ENCODE assay signal across 9 cellular contexts in the genomic region with DNA sequence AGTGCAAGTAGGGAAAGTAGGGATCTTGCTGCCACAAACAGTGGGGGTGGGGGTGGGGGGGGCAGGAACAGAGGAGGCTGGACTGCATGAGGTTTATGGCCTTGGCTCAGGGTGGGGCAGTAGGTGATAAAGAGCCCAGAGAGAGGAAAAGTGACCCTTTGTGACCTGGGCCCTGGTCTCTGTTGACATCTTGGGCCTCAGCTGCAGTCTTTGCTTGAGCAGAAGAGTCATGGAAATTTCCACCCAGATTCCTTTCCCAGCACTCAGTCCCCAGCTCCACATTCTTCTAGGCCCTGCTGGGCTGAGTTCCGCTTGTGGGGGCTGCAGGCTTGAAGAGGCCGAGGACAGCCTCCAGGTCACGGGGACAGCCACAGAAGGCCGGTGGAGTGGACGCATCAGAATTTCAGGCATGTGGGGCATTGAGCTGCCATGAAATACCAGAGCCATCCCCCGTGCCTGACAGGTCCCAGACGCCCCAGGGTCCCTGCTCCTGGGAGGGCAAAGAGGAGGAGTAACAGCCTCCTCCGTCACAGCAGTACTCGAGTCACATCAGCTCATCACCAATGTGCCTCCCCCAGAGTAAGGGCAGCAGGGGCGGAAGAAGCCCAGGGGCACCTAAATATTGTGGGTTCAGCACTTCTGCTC. TPM values are rescaled to one million over a fixed set of nuclear protein-coding genes. Genes with fewer than 3 reads are reported as not detected.
DNase-seq lines count a peak whose midpoint lies in the region; ATAC-seq and TF ChIP-seq lines count a peak whose summit lies in the region.
"Had no signal": no experiment of that assay in that cellular context is flagged by ENCODE, and none has a peak within 500 bp of the region (broad histone marks: within the 10 kb centered on the region; RNA-seq: fewer than 3 reads in every experiment).

No MANE protein-coding gene starts in this region.

- H3K4me1 ChIP-seq in stomach smooth muscle (ENCODE audit: control insufficient read depth, insufficient read depth, low read length): peaks cover 94% of the 10 kb centered on the region

- TF ChIP-seq CTCF in HFFc6 (IDR thresholded peaks at IDR 0.05): no peak
- no peak for TF ChIP-seq CTCF in cardiac fibroblast (IDR thresholded peaks at IDR 0.05; ENCODE audit: low read depth, low read length)

- H3K4me3 ChIP-seq in cardiac fibroblast (replicated peaks in 1 of 2; ENCODE audit: low read depth in 2 of 2, low read length in 2 of 2) (no peak overlapping the region), stomach smooth muscle (ENCODE audit: low read length in 2 of 2) (peak overlapping the region; percentile 9 to 52)

- H3K9me3 ChIP-seq in stomach smooth muscle (ENCODE audit: control insufficient read depth in 2 of 2, low read length in 2 of 2): no peaks in the 10 kb centered on the region

- peak overlapping the region; percentile 81 for H3K4me3 Mint-ChIP-seq in HFFc6
- no peak overlapping the region for H3K4me3 Mint-ChIP-seq in activated CD4-positive, alpha-beta memory T cell treated with anti-CD3 and anti-CD28 coated beads, Interleukin-2, amount 10 ng/mL, durations not matched to agents 7 days and 5 days
- H3K4me3 Mint-ChIP-seq: activated B cell treated with CpG ODN at 0.5 μM for 24 hours had no signal

- DNase-seq in HFFc6: peak; percentile 98
- peak; percentile 86 to 89 for DNase-seq in cardiac fibroblast (ENCODE audit: low read depth in 2 of 2)
- DNase-seq in activated CD4-positive, alpha-beta memory T cell treated with anti-CD3 and anti-CD28 coated beads, Interleukin-2, amount 10 ng/mL, durations not matched to agents 7 days and 5 days: no peak
- DNase-seq in 8988T: no peak
- DNase-seq: activated B cell treated with CpG ODN at 0.5 μM for 24 hours had no signal

- POLR2A ChIA-PET in activated CD4-positive, alpha-beta memory T cell treated with anti-CD3 and anti-CD28 coated beads, Interleukin-2, amount 10 ng/mL, durations not matched to agents 7 days and 5 days (lab: Charles Lee): interaction anchor here (0.7 to 28.9 kb wide), 4 partner anchors 7 to 68 kb away, joined by 3 to 6840 read pairs (median 1583); a partner anchor contains a TSS

- peak overlapping the region; percentile 86 to 90 for H3K9ac ChIP-seq in stomach smooth muscle (ENCODE audit: low read length in 2 of 2)

- no peaks in the 10 kb centered on the region for H3K36me3 Mint-ChIP-seq in HFFc6 (ENCODE audit: low read depth)
- H3K36me3 Mint-ChIP-seq in activated CD4-positive, alpha-beta memory T cell treated with anti-CD3 and anti-CD28 coated beads, Interleukin-2, amount 10 ng/mL, durations not matched to agents 7 days and 5 days (ENCODE audit: low read depth): no peaks in the 10 kb centered on the region

- peaks cover 17% of the 10 kb centered on the region for H3K27me3 Mint-ChIP-seq in HFFc6 (ENCODE audit: insufficient read depth)
- H3K27me3 Mint-ChIP-seq in activated CD4-positive, alpha-beta memory T cell treated with anti-CD3 and anti-CD28 coated beads, Interleukin-2, amount 10 ng/mL, durations not matched to agents 7 days and 5 days: no peaks in the 10 kb centered on the region
- H3K27me3 Mint-ChIP-seq: activated B cell treated with CpG ODN at 0.5 μM for 24 hours had no signal

- H3K36me3 ChIP-seq in stomach smooth muscle (ENCODE audit: control insufficient read depth in 2 of 2, insufficient read depth in 2 of 2, low read length in 2 of 2): no peaks in the 10 kb centered on the region

- peak overlapping the region; percentile 99 for H3K27ac Mint-ChIP-seq in HFFc6
- H3K27ac Mint-ChIP-seq in activated CD4-positive, alpha-beta memory T cell treated with anti-CD3 and anti-CD28 coated beads, Interleukin-2, amount 10 ng/mL, durations not matched to agents 7 days and 5 days: no peak overlapping the region

- H3K27me3 ChIP-seq in layer of hippocampus (ENCODE audit: control insufficient read depth, insufficient read depth, low read length): peaks cover 4% of the 10 kb centered on the region
- no peaks in the 10 kb centered on the region for H3K27me3 ChIP-seq in stomach smooth muscle (ENCODE audit: control insufficient read depth in 1 of 2, insufficient read depth in 2 of 2, low read length in 2 of 2)

- H3K4me1 Mint-ChIP-seq in HFFc6 (ENCODE audit: low read depth): peaks cover 94% of the 10 kb centered on the region
- peaks cover 41% of the 10 kb centered on the region for H3K4me1 Mint-ChIP-seq in activated CD4-positive, alpha-beta memory T cell treated with anti-CD3 and anti-CD28 coated beads, Interleukin-2, amount 10 ng/mL, durations not matched to agents 7 days and 5 days

- no peaks in the 10 kb centered on the region for H3K9me3 Mint-ChIP-seq in HFFc6
- no peaks in the 10 kb centered on the region for H3K9me3 Mint-ChIP-seq in activated CD4-positive, alpha-beta memory T cell treated with anti-CD3 and anti-CD28 coated beads, Interleukin-2, amount 10 ng/mL, durations not matched to agents 7 days and 5 days
- H3K9me3 Mint-ChIP-seq: activated B cell treated with CpG ODN at 0.5 μM for 24 hours had no signal

- ATAC-seq in GM19023 (IDR thresholded peaks at IDR 0.05; ENCODE audit: unreplicated experiment): no peak
- ATAC-seq in HG03135 (IDR thresholded peaks at IDR 0.05; ENCODE audit: unreplicated experiment): no peak

- H3K27ac ChIP-seq in layer of hippocampus (ENCODE audit: low read depth, low read length): peak overlapping the region; percentile 100
- peak overlapping the region; percentile 100 for H3K27ac ChIP-seq in stomach smooth muscle (ENCODE audit: low read length)

- CTCF ChIA-PET in activated CD4-positive, alpha-beta memory T cell treated with anti-CD3 and anti-CD28 coated beads, Interleukin-2, amount 10 ng/mL, durations not matched to agents 7 days and 5 days (lab: Charles Lee): interaction anchor here (0.7 to 1.0 kb wide), 2 partner anchors 11 to 22 kb away, joined by 3 to 4 read pairs; no protein-coding TSS in a partner anchor

RNA-seq across cellular contexts. Expression of a gene that starts 9.7 kb away (rescaled TPM):
- 1,000 to 10,000 TPM; 3,136 to 4,087 (median 3,570) TPM for total RNA-seq in HFFc6 (2021; fragmentation: NEBNext Ultra II Directional; extraction: Animal tissue kit (Norgen Biotek cat#: 25700))
- 1,000 to 10,000 TPM; 7,674 to 7,759 TPM for total RNA-seq in activated CD4-positive, alpha-beta memory T cell treated with anti-CD3 and anti-CD28 coated beads, Interleukin-2, amount 10 ng/mL, durations not matched to agents 7 days and 5 days

RNA-seq across cellular contexts. Expression of a gene that starts 35.7 kb away (rescaled TPM):
- total RNA-seq in HFFc6 (2021; fragmentation: NEBNext Ultra II Directional; extraction: Animal tissue kit (Norgen Biotek cat#: 25700)): 100 to 1,000 TPM; 120 to 137 (median 126) TPM
- 10 to 100 TPM; 56.9 to 58.5 TPM for total RNA-seq in activated CD4-positive, alpha-beta memory T cell treated with anti-CD3 and anti-CD28 coated beads, Interleukin-2, amount 10 ng/mL, durations not matched to agents 7 days and 5 days

Comparison
In these comparisons a context has a peak if more than half of its experiments do, and no peak if none do; other contexts are left out.
1. DNase-seq: peak in HFFc6 (single experiment) and cardiac fibroblast (2 of 2); none in activated CD4-positive, alpha-beta memory T cell treated with anti-CD3 and anti-CD28 coated beads, Interleukin-2, amount 10 ng/mL, durations not matched to agents 7 days and 5 days (single experiment) and 8988T (single experiment).
2. H3K4me3 ChIP-seq: peak in stomach smooth muscle (2 of 2); none in cardiac fibroblast (0 of 2).